In the genomic region with DNA sequence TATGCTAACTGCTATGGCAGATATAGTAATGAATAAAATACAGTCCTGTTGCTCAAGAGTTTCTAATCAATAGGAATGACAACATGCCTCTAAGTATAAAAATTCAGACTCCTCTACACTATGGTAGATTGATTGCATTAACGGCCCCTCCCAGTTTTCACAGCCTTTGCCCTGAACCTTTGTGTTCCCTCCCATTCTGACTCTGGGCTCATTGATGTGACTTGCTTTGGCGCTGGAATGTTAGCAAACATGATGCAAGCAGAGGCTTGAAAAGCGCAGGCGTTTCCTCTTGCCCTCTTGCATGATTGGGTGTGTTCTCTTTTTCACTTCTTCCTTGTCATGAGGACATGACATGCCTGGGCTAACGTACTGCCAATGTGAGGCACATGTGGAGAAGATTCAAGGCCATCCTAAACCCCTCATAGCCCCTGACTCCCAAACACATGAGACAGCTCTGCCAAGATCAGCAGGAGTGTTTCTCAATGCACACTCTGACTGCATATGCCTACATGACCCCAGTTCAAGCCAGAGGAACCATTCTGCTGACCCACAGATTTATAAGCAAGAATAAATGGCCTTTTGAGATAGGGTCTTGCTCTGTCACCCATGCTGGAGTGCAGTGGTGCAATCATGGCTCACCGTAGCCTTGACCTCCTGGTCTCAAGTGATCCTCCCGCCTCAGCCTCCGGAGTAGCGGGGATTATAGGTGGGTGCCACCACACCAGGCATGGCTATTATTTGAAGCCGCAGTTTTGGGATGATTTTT, we compare ENCODE assay signal across 10 cellular contexts. TPM values are rescaled to one million over a fixed set of nuclear protein-coding genes. Genes with fewer than 3 reads are reported as not detected.
DNase-seq lines count a peak whose midpoint lies in the region; ATAC-seq and TF ChIP-seq lines count a peak whose summit lies in the region.
"Had no signal": no experiment of that assay in that cellular context is flagged by ENCODE, and none has a peak within 500 bp of the region (broad histone marks: within the 10 kb centered on the region; RNA-seq: fewer than 3 reads in every experiment).

No MANE protein-coding gene starts in this region.

- H3K4me3 ChIP-seq in adrenal gland (no peak overlapping the region), thymus (ENCODE audit: low read length) (no peak overlapping the region)

- no peaks in the 10 kb centered on the region for H3K27me3 ChIP-seq in adrenal gland
- no peaks in the 10 kb centered on the region for H3K27me3 ChIP-seq in thymus (ENCODE audit: control insufficient read depth, insufficient read depth)

- DNase-seq in NCI-H2227 (lab: John Stamatoyannopoulos, UW; ENCODE audit: unreplicated experiment) (peak; percentile 25), NCI-H2227 treated with DMSO at 0.1 percent for 48 hours (lab: John Stamatoyannopoulos, UW) (no peak), adrenal gland (peak; percentile 33 to 83 (median 60)), left lobe of liver (ENCODE audit: low spot score) (peak; percentile 89), GM13976 (ENCODE audit: low spot score) (no peak), GF-D8 (lab: John Stamatoyannopoulos, UW) (no peak)
- DNase-seq: stimulated activated CD4-positive, alpha-beta T cell treated with anti-CD3 and anti-CD28 coated beads, Interleukin-4, amount 100 ng/mL, for 24 hours had no signal

- in situ Hi-C loops in GM13976 (cut with MboI; ENCODE audit: low sequenced_read_pairs, unreplicated experiment): loop anchor here (25.0 kb wide), 1 partner anchor 169 kb away; no protein-coding TSS in a partner anchor

- H3K9me3 ChIP-seq in adrenal gland (replicated peaks in 1 of 3) (no peaks in the 10 kb centered on the region), thymus (ENCODE audit: control insufficient read depth) (no peaks in the 10 kb centered on the region)

- no peak for TF ChIP-seq POLR2A in adrenal gland (IDR thresholded peaks at IDR 0.05)

- H3K36me3 ChIP-seq in adrenal gland (replicated peaks in 1 of 2): no peaks in the 10 kb centered on the region
- H3K36me3 ChIP-seq in thymus (ENCODE audit: control insufficient read depth, insufficient read depth): no peaks in the 10 kb centered on the region

- 60 to 71% (median 69%) methylated on average over 9 to 10 of the region's 10 CpGs for WGBS in adrenal gland, 4 donors
- WGBS in thymus: 78% methylated on average over 10 of the region's 10 CpGs

- ATAC-seq in left lobe of liver (peak; percentile 89), HG02981 (IDR thresholded peaks at IDR 0.05; ENCODE audit: unreplicated experiment) (no peak)

- TF ChIP-seq CTCF in adrenal gland (IDR thresholded peaks at IDR 0.05) (no peak), GM13976 (IDR thresholded peaks at IDR 0.05; ENCODE audit: borderline replicate concordance, control extremely low read depth, extremely low read depth, insufficient read depth, missing control alignments) (no peak)

- intact Hi-C loops in adrenal gland (cut with DNase I): no loop called here

- peaks cover 0 to 3% of the 10 kb centered on the region in 2 donors for H3K4me1 ChIP-seq in adrenal gland (replicated peaks in 1 of 2)
- H3K4me1 ChIP-seq in thymus (ENCODE audit: control insufficient read depth, insufficient read depth, low read length): peaks cover 10% of the 10 kb centered on the region

- peak overlapping the region in 4 of 5 donors; percentile 19 to 86 (median 60) for H3K27ac ChIP-seq in adrenal gland
- H3K27ac ChIP-seq in thymus (ENCODE audit: low read depth): peak overlapping the region; percentile 42

RNA-seq across cellular contexts. Expression of a gene that starts 49.7 kb away (rescaled TPM):
- total RNA-seq in adrenal gland (1 to 10 TPM in 1 of 8 donors, under 1 TPM in 6, not detected in 1; 0.14 to 1.4 (median 0.61) TPM), left lobe of liver (1.5 TPM)
- polyA plus RNA-seq in adrenal gland (under 1 TPM; 0.08 to 0.13 (median 0.09) TPM), thymus (27.2 TPM)
- total RNA-seq: M059J had no signal

Comparison
In these comparisons a context has a peak if more than half of its experiments do, and no peak if none do; other contexts are left out.
1. DNase-seq: peak in NCI-H2227 (single experiment), adrenal gland (7 of 7) and left lobe of liver (single experiment); none in NCI-H2227 treated with DMSO at 0.1 percent for 48 hours (single experiment), GM13976 (single experiment) and GF-D8 (single experiment).